8 cellular contexts compared by ENCODE assay signal in the genomic region with DNA sequence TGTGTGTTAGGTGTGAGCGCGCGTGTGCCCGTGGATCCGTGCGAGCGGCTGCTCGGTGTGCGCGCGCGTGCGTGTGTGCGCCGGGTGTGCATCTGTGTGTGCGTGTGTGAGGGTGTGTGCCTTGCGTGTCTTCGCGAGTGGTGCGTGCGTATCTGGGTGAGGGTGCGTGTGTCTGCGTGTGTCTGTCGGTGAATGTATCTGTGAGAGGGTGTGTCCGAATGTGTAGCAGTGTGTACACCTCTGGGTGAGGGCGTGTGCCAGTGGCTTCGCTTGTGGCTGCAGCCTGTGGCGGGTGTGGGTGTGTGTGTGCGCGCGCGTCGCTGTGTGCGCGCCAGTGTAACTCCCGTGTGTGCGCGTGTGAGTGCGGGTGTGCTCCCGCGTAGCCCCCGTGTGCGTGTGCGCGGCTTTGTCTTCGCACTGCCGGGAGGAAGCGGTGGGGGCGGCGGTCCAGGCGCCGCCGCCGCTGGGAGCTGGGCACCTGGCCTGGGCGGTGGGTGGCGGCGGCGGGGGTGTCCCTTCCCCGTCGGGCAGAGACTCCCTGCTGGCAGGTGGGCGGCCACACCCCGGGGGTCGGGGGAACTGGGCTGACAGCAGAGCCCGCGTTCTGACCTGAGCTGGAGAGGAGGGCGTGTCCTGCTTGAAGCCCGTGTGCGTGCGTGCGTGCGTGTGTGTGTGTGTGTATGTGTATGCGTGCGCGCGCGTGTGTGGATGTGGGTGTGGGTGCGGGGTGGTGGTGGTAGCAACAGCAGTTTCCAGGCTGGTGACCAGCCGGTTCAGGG.
DNase-seq lines count a peak whose midpoint lies in the region; ATAC-seq and TF ChIP-seq lines count a peak whose summit lies in the region.

No MANE protein-coding gene starts in this region.

- peak overlapping the region; percentile 98 for H3K4me2 ChIP-seq in OCI-LY1 (ENCODE audit: low read length)
- peak overlapping the region; percentile 98 for H3K4me2 ChIP-seq in parathyroid adenoma (ENCODE audit: low read length)

- DNase-seq in GM12865 (ENCODE audit: low read depth) (peak; percentile 47), head of caudate nucleus (peak in 36 of 42 donors; percentile 32 to 73 (median 54)), SK-N-DZ (ENCODE audit: low spot score) (no peak)
- DNase-seq in activated naive CD4-positive, alpha-beta T cell treated with anti-CD3 and anti-CD28 coated beads, Interleukin-2, amount 50 U/mL, for 16 hours: peak; percentile 62

- no peaks in the 10 kb centered on the region for H3F3A ChIP-seq in OCI-LY1 (ENCODE audit: insufficient read depth, low read length)

- H2AFZ ChIP-seq in OCI-LY1 (ENCODE audit: low read length): no peak overlapping the region
- peak overlapping the region; percentile 87 for H2AFZ ChIP-seq in parathyroid adenoma

- H3K27ac ChIP-seq in OCI-LY1 (ENCODE audit: low read depth, low read length, poor library complexity, severe bottlenecking): no peak overlapping the region
- H3K27ac ChIP-seq in parathyroid adenoma: peak overlapping the region; percentile 81

- intact Hi-C loops in head of caudate nucleus (cut with DNase I): no loop called here

- no peaks in the 10 kb centered on the region for H3K79me2 ChIP-seq in OCI-LY1 (ENCODE audit: insufficient read depth, low read length)
- no peaks in the 10 kb centered on the region for H3K79me2 ChIP-seq in parathyroid adenoma

- no peak overlapping the region for H3K9ac ChIP-seq in OCI-LY1 (ENCODE audit: low read length)
- peak overlapping the region; percentile 46 for H3K9ac ChIP-seq in parathyroid adenoma

- ATAC-seq in GM21528 (IDR thresholded peaks at IDR 0.05; ENCODE audit: low FRiP score, unreplicated experiment) (no peak), GM18867 (IDR thresholded peaks at IDR 0.05; ENCODE audit: unreplicated experiment) (no peak)

- H3K4me1 ChIP-seq in OCI-LY1 (ENCODE audit: insufficient read depth, low read length, severe bottlenecking) (peaks cover 19% of the 10 kb centered on the region), parathyroid adenoma (peaks cover 28% of the 10 kb centered on the region)

- TF ChIP-seq CTCF in GM12865 (IDR thresholded peaks at IDR 0.05; ENCODE audit: insufficient read depth, low read depth, low read length, missing control alignments) (no peak), OCI-LY1 (IDR thresholded peaks at IDR 0.05; ENCODE audit: low read length) (no peak), parathyroid adenoma (IDR thresholded peaks at IDR 0.05) (no peak)

- H4K20me1 ChIP-seq in OCI-LY1 (ENCODE audit: insufficient read depth, low read length): no peaks in the 10 kb centered on the region

- H3K9me2 ChIP-seq in OCI-LY1 (ENCODE audit: low read depth, low read length): no peaks in the 10 kb centered on the region

- H3K36me3 ChIP-seq in OCI-LY1 (ENCODE audit: insufficient read depth, low read length): no peaks in the 10 kb centered on the region
- no peaks in the 10 kb centered on the region for H3K36me3 ChIP-seq in parathyroid adenoma (ENCODE audit: control insufficient read depth, insufficient read depth, low read length)

- H3K4me3 ChIP-seq in GM12865 (ENCODE audit: low read depth, low read length) (peak overlapping the region; percentile 33), OCI-LY1 (ENCODE audit: low read depth, low read length, poor library complexity, severe bottlenecking) (peak overlapping the region; percentile 61), parathyroid adenoma (ENCODE audit: low read depth, low read length) (peak overlapping the region; percentile 85)

- no peaks in the 10 kb centered on the region for H3K9me3 ChIP-seq in OCI-LY1 (ENCODE audit: low read length)
- H3K9me3 ChIP-seq in parathyroid adenoma (ENCODE audit: control insufficient read depth, low read length): no peaks in the 10 kb centered on the region

- H3K27me3 ChIP-seq in OCI-LY1 (ENCODE audit: insufficient read depth, low read length) (peaks cover 5% of the 10 kb centered on the region; the same call in 1 of the 2 replicates), parathyroid adenoma (ENCODE audit: control insufficient read depth, insufficient read depth, low read length) (no peaks in the 10 kb centered on the region)

Comparison
In these comparisons a context has a peak if more than half of its experiments do, and no peak if none do; other contexts are left out.
1. H3K4me3 ChIP-seq: peak in every context shown above with its lines; median percentile 85 in parathyroid adenoma; 61 in OCI-LY1; 33 in GM12865.